In genomic region chr17:80105762-80106161, GRCh38 we compare ENCODE assay signal across 1 cellular context.
TF ChIP-seq lines count a peak whose summit lies in the region.

No MANE protein-coding gene starts in this region.

TF ChIP-seq in K562, 482 proteins besides CTCF, POLR2A, EP300 and RAD21 (continued from another document):
- no peak for TF ChIP-seq SP1 (CRISPR knock-in tag; IDR thresholded peaks at IDR 0.05)
